ENCODE assay signal across 9 cellular contexts in genomic region chr17:74778960-74779359, GRCh38. TPM values are rescaled to one million over a fixed set of nuclear protein-coding genes. Genes with fewer than 3 reads are reported as not detected.
DNase-seq lines count a peak whose midpoint lies in the region; ATAC-seq and TF ChIP-seq lines count a peak whose summit lies in the region.
"Had no signal": no experiment of that assay in that cellular context is flagged by ENCODE, and none has a peak within 500 bp of the region (broad histone marks: within the 10 kb centered on the region; RNA-seq: fewer than 3 reads in every experiment).

No MANE protein-coding gene starts in this region.

- peaks cover 21 to 74% (median 48%) of the 10 kb centered on the region in 4 donors for H3K4me1 Mint-ChIP-seq in CD4-positive, CD25-positive, alpha-beta regulatory T cell
- H3K4me1 Mint-ChIP-seq in activated T-helper 1 cell treated with anti-CD3 and anti-CD28 coated beads, Interleukin-12 subunit alpha, Interleukin-12 subunit beta, Interleukin-2, Interleukin-4 antibody, amounts not matched to agents 30 ng/mL and 10 ng/mL and 1 ng/mL, durations not matched to agents 14 hours and 24 hours and 36 hours (ENCODE audit: low read depth): peaks cover 70% of the 10 kb centered on the region

- in situ Hi-C loops in KBM-7 (cut with MboI; ENCODE audit: low pct_unique_long_range_greater_than_20kb, low sequenced_read_pairs): no loop called here

- ATAC-seq in CD4-positive, CD25-positive, alpha-beta regulatory T cell (ENCODE audit: low read depth in 2 of 2): no peak
- no peak for ATAC-seq in lower lobe of right lung
- no peak for ATAC-seq in GM18870 (IDR thresholded peaks at IDR 0.05; ENCODE audit: unreplicated experiment)
- no peak for ATAC-seq in GM19455 (IDR thresholded peaks at IDR 0.05; ENCODE audit: unreplicated experiment)

- H3K27ac ChIP-seq in CD4-positive, CD25-positive, alpha-beta regulatory T cell (ENCODE audit: insufficient read depth, low read length, poor library complexity, severe bottlenecking): peak overlapping the region; percentile 64
- peak overlapping the region; percentile 32 for H3K27ac ChIP-seq in lower lobe of right lung

- no peaks in the 10 kb centered on the region for H3K9me3 ChIP-seq in CD4-positive, CD25-positive, alpha-beta regulatory T cell (ENCODE audit: control insufficient read depth in 2 of 2, low read length in 2 of 2)
- H3K9me3 ChIP-seq in lower lobe of right lung: no peaks in the 10 kb centered on the region

- DNase-seq in CD4-positive, CD25-positive, alpha-beta regulatory T cell: no peak
- peak; percentile 69 for DNase-seq in KBM-7
- no peak for DNase-seq in activated T-helper 1 cell treated with anti-CD3 and anti-CD28 coated beads, Interleukin-12 subunit alpha, Interleukin-12 subunit beta, Interleukin-2, Interleukin-4 antibody, amounts not matched to agents 30 ng/mL and 10 ng/mL and 1 ng/mL, durations not matched to agents 14 hours and 24 hours and 36 hours (ENCODE audit: low spot score)
- DNase-seq in lower lobe of right lung: no peak
- DNase-seq in GM10248 (ENCODE audit: extremely low spot score): no peak
- DNase-seq in amniotic stem cell (lab: John Stamatoyannopoulos, UW): no peak
- DNase-seq: effector memory CD8-positive, alpha-beta T cell had no signal

- peak overlapping the region in 3 of 4 donors; percentile 22 to 95 (median 63) for H3K4me3 Mint-ChIP-seq in CD4-positive, CD25-positive, alpha-beta regulatory T cell
- H3K4me3 Mint-ChIP-seq in activated T-helper 1 cell treated with anti-CD3 and anti-CD28 coated beads, Interleukin-12 subunit alpha, Interleukin-12 subunit beta, Interleukin-2, Interleukin-4 antibody, amounts not matched to agents 30 ng/mL and 10 ng/mL and 1 ng/mL, durations not matched to agents 14 hours and 24 hours and 36 hours: peak overlapping the region; percentile 79

- CTCF ChIA-PET in GM10248 (lab: Yijun Ruan, JAX): interaction anchor here (0.7 to 11.5 kb wide), 10 partner anchors 9 to 122 kb away, joined by 3 to 143 read pairs (median 5); partner anchors contain the start of gene RAB37

- H3K36me3 Mint-ChIP-seq in CD4-positive, CD25-positive, alpha-beta regulatory T cell: peaks cover 19% of the 10 kb centered on the region
- peaks cover 20% of the 10 kb centered on the region for H3K36me3 Mint-ChIP-seq in activated T-helper 1 cell treated with anti-CD3 and anti-CD28 coated beads, Interleukin-12 subunit alpha, Interleukin-12 subunit beta, Interleukin-2, Interleukin-4 antibody, amounts not matched to agents 30 ng/mL and 10 ng/mL and 1 ng/mL, durations not matched to agents 14 hours and 24 hours and 36 hours (ENCODE audit: low read depth)

- no peaks in the 10 kb centered on the region for H3K27me3 Mint-ChIP-seq in CD4-positive, CD25-positive, alpha-beta regulatory T cell
- no peaks in the 10 kb centered on the region for H3K27me3 Mint-ChIP-seq in activated T-helper 1 cell treated with anti-CD3 and anti-CD28 coated beads, Interleukin-12 subunit alpha, Interleukin-12 subunit beta, Interleukin-2, Interleukin-4 antibody, amounts not matched to agents 30 ng/mL and 10 ng/mL and 1 ng/mL, durations not matched to agents 14 hours and 24 hours and 36 hours (ENCODE audit: insufficient read depth)
- H3K27me3 Mint-ChIP-seq: effector memory CD8-positive, alpha-beta T cell had no signal

- H3K4me3 ChIP-seq in CD4-positive, CD25-positive, alpha-beta regulatory T cell (ENCODE audit: low read depth, low read length): no peak overlapping the region
- H3K4me3 ChIP-seq in lower lobe of right lung: no peak overlapping the region

- peaks cover 0 to 2% (median 0%) of the 10 kb centered on the region in 7 donors for H3K9me3 Mint-ChIP-seq in CD4-positive, CD25-positive, alpha-beta regulatory T cell
- H3K9me3 Mint-ChIP-seq in activated T-helper 1 cell treated with anti-CD3 and anti-CD28 coated beads, Interleukin-12 subunit alpha, Interleukin-12 subunit beta, Interleukin-2, Interleukin-4 antibody, amounts not matched to agents 30 ng/mL and 10 ng/mL and 1 ng/mL, durations not matched to agents 14 hours and 24 hours and 36 hours: no peaks in the 10 kb centered on the region
- H3K9me3 Mint-ChIP-seq: effector memory CD8-positive, alpha-beta T cell had no signal

- POLR2A ChIA-PET in GM10248 (lab: Yijun Ruan, JAX): no interaction called here

- peak overlapping the region; percentile 3 to 56 (median 23) for H3K27ac Mint-ChIP-seq in CD4-positive, CD25-positive, alpha-beta regulatory T cell
- peak overlapping the region; percentile 74 for H3K27ac Mint-ChIP-seq in activated T-helper 1 cell treated with anti-CD3 and anti-CD28 coated beads, Interleukin-12 subunit alpha, Interleukin-12 subunit beta, Interleukin-2, Interleukin-4 antibody, amounts not matched to agents 30 ng/mL and 10 ng/mL and 1 ng/mL, durations not matched to agents 14 hours and 24 hours and 36 hours

- TF ChIP-seq CTCF in lower lobe of right lung (IDR thresholded peaks at IDR 0.05) (no peak), GM10248 (IDR thresholded peaks at IDR 0.05; ENCODE audit: control extremely low read depth, extremely low read depth, low read depth, missing control alignments) (no peak)

- peaks cover 43% of the 10 kb centered on the region for H3K4me1 ChIP-seq in CD4-positive, CD25-positive, alpha-beta regulatory T cell (ENCODE audit: control insufficient read depth, insufficient read depth, low read length, poor library complexity, severe bottlenecking)
- peaks cover 63% of the 10 kb centered on the region for H3K4me1 ChIP-seq in lower lobe of right lung

- no peaks in the 10 kb centered on the region for H3K27me3 ChIP-seq in CD4-positive, CD25-positive, alpha-beta regulatory T cell (ENCODE audit: control insufficient read depth, insufficient read depth, low read length)
- no peaks in the 10 kb centered on the region for H3K27me3 ChIP-seq in lower lobe of right lung (ENCODE audit: low read depth)

- H3K36me3 ChIP-seq in CD4-positive, CD25-positive, alpha-beta regulatory T cell (ENCODE audit: control insufficient read depth, insufficient read depth, low read length): no peaks in the 10 kb centered on the region
- H3K36me3 ChIP-seq in lower lobe of right lung: peaks cover 4% of the 10 kb centered on the region

- intact Hi-C loops in activated T-helper 1 cell treated with anti-CD3 and anti-CD28 coated beads, Interleukin-12 subunit alpha, Interleukin-12 subunit beta, Interleukin-2, Interleukin-4 antibody, amounts not matched to agents 30 ng/mL and 10 ng/mL and 1 ng/mL, durations not matched to agents 14 hours and 24 hours and 36 hours (cut with micrococcal nuclease): loop anchor here (5.0 kb wide), 1 partner anchor 267 kb away; no protein-coding TSS in a partner anchor
- intact Hi-C loops in lower lobe of right lung (cut with DNase I): no loop called here

RNA-seq across cellular contexts. Expression of gene NAT9, which starts 2.8 kb away (rescaled TPM):
- 35.4 TPM for total RNA-seq in CD4-positive, CD25-positive, alpha-beta regulatory T cell
- polyA plus RNA-seq in CD4-positive, CD25-positive, alpha-beta regulatory T cell: 10 to 100 TPM; 16.2 to 22.0 (median 17.7) TPM
- 69.0 and 70.8 TPM in 2 replicates for total RNA-seq in activated T-helper 1 cell treated with anti-CD3 and anti-CD28 coated beads, Interleukin-12 subunit alpha, Interleukin-12 subunit beta, Interleukin-2, Interleukin-4 antibody, amounts not matched to agents 30 ng/mL and 10 ng/mL and 1 ng/mL, durations not matched to agents 14 hours and 24 hours and 36 hours
- 48.6 TPM for total RNA-seq in lower lobe of right lung

RNA-seq across cellular contexts. Expression of gene NHERF1, which starts 30.5 kb away (rescaled TPM):
- total RNA-seq in CD4-positive, CD25-positive, alpha-beta regulatory T cell: 177 TPM
- 100 to 1,000 TPM; 373 to 453 (median 405) TPM for polyA plus RNA-seq in CD4-positive, CD25-positive, alpha-beta regulatory T cell
- total RNA-seq in activated T-helper 1 cell treated with anti-CD3 and anti-CD28 coated beads, Interleukin-12 subunit alpha, Interleukin-12 subunit beta, Interleukin-2, Interleukin-4 antibody, amounts not matched to agents 30 ng/mL and 10 ng/mL and 1 ng/mL, durations not matched to agents 14 hours and 24 hours and 36 hours: 142 and 153 TPM in 2 replicates
- 35.7 TPM for total RNA-seq in lower lobe of right lung

RNA-seq across cellular contexts. Expression of gene RAB37, which starts 41.9 kb away (rescaled TPM):
- 85.5 TPM for total RNA-seq in CD4-positive, CD25-positive, alpha-beta regulatory T cell
- polyA plus RNA-seq in CD4-positive, CD25-positive, alpha-beta regulatory T cell: 100 to 1,000 TPM in 2 of 4 donors, 10 to 100 TPM in 2; 75.6 to 159 (median 104) TPM
- 6.0 and 6.1 TPM in 2 replicates for total RNA-seq in activated T-helper 1 cell treated with anti-CD3 and anti-CD28 coated beads, Interleukin-12 subunit alpha, Interleukin-12 subunit beta, Interleukin-2, Interleukin-4 antibody, amounts not matched to agents 30 ng/mL and 10 ng/mL and 1 ng/mL, durations not matched to agents 14 hours and 24 hours and 36 hours
- total RNA-seq in lower lobe of right lung: 7.4 TPM

Comparison
In these comparisons a context has a peak if more than half of its experiments do, and no peak if none do; other contexts are left out.
1. RNA of gene RAB37, which starts 41.9 kb away (total RNA-seq): 85.5 TPM in CD4-positive, CD25-positive, alpha-beta regulatory T cell (single experiment); 7.4 TPM in lower lobe of right lung (single experiment) and 6.0 to 6.1 TPM in activated T-helper 1 cell treated with anti-CD3 and anti-CD28 coated beads, Interleukin-12 subunit alpha, Interleukin-12 subunit beta, Interleukin-2, Interleukin-4 antibody, amounts not matched to agents 30 ng/mL and 10 ng/mL and 1 ng/mL, durations not matched to agents 14 hours and 24 hours and 36 hours; every median in the first group is over 10 times any median in the second.